ENCODE assay signal across 8 cellular contexts in genomic region chr10:125158528-125159485, GRCh38. TPM values are rescaled to one million over a fixed set of nuclear protein-coding genes. Genes with fewer than 3 reads are reported as not detected.
DNase-seq lines count a peak whose midpoint lies in the region; ATAC-seq and TF ChIP-seq lines count a peak whose summit lies in the region.

No MANE protein-coding gene starts in this region.

- H3K18ac ChIP-seq in trophoblast cell (ENCODE audit: low read length) = peak overlapping the region; percentile 97

- H2BK12ac ChIP-seq in trophoblast cell (ENCODE audit: low read length) = peak overlapping the region; percentile 33

- peak overlapping the region; percentile 80 for H4K12ac ChIP-seq in trophoblast cell (ENCODE audit: low read depth, low read length)

- H2AFZ ChIP-seq in KMS-11 (ENCODE audit: low read depth) (peak overlapping the region; percentile 43), trophoblast cell (ENCODE audit: insufficient read depth, low read length, poor library complexity) (peak overlapping the region; percentile 48)

- H3K9me3 ChIP-seq in left ventricle myocardium inferior (replicated peaks) = no peaks in the 10 kb centered on the region
- no peaks in the 10 kb centered on the region for H3K9me3 ChIP-seq in trophoblast cell (ENCODE audit: insufficient read depth, low read depth, low read length)

- H3K9ac ChIP-seq in KMS-11 (peak overlapping the region; percentile 71), trophoblast cell (ENCODE audit: low read length) (peak overlapping the region; percentile 98)

- peak overlapping the region; percentile 96 for H2BK120ac ChIP-seq in trophoblast cell (ENCODE audit: insufficient read depth, low read length, poor library complexity)

- no CpG with 5 or more reads among the region's 117 CpGs for WGBS in trophoblast cell (ENCODE audit: extremely low coverage, insufficient coverage, insufficient read length)

- peak overlapping the region; percentile 98 for H3K4ac ChIP-seq in trophoblast cell (ENCODE audit: low read depth, low read length)

- peak overlapping the region; percentile 73 for H3K4me2 ChIP-seq in KMS-11
- H3K4me2 ChIP-seq in trophoblast cell (ENCODE audit: low read length) = peak overlapping the region; percentile 95

- H3K23ac ChIP-seq in trophoblast cell (ENCODE audit: low read length) = no peak overlapping the region

- H4K20me1 ChIP-seq in KMS-11 (ENCODE audit: insufficient read depth) = peaks cover 3% of the 10 kb centered on the region; the same call in 1 of the 2 replicates

- H3K4me1 ChIP-seq in KMS-11 (ENCODE audit: low read depth, poor library complexity, severe bottlenecking) (peaks cover 14% of the 10 kb centered on the region), left ventricle myocardium inferior (peaks cover 68% of the 10 kb centered on the region), trophoblast cell (ENCODE audit: control insufficient read depth in 1 of 2, insufficient read depth in 2 of 2, low read length in 2 of 2) (peaks cover 12 to 22% of the 10 kb centered on the region in 2 experiments)

- DNase-seq in NCI-H1092 treated with DMSO at 0.1 percent for 48 hours (lab: John Stamatoyannopoulos, UW) (peak; percentile 22), NCI-H1092 (lab: John Stamatoyannopoulos, UW) (no peak), amniotic epithelial cell (ENCODE audit: low read depth) (peak; percentile 38), left ventricle myocardium inferior (peak; percentile 71), trophoblast cell (peak in 1 of 2 donors; percentile 58)
- no peak for DNase-seq in NK-92 treated with Interleukin-12 subunit alpha and Interleukin-12 subunit beta, amount 100 ng/mL, for 24 hours (lab: John Stamatoyannopoulos, UW)

- H3K79me2 ChIP-seq in KMS-11 (ENCODE audit: insufficient read depth, low read depth) (peaks cover 49% of the 10 kb centered on the region), trophoblast cell (ENCODE audit: control insufficient read depth, insufficient read depth, low read length, poor library complexity) (peaks cover 25% of the 10 kb centered on the region)

- H3K79me1 ChIP-seq in trophoblast cell (ENCODE audit: low read length) = peaks cover 27% of the 10 kb centered on the region

- H3K4me3 ChIP-seq in KMS-11 (IDR thresholded peaks at IDR 0.05; ENCODE audit: insufficient read depth, low read depth, low read length) (no peak overlapping the region), left ventricle myocardium inferior (peak overlapping the region; percentile 93), trophoblast cell (ENCODE audit: low read depth, low read length) (peak overlapping the region; percentile 98)

- peak overlapping the region; percentile 93 for H3K14ac ChIP-seq in trophoblast cell (ENCODE audit: low read length)

- intact Hi-C loops in left ventricle myocardium inferior (cut with micrococcal nuclease) = loop anchor here (10.0 kb wide), 1 partner anchor 114 kb away; no protein-coding TSS in a partner anchor

- H2AK5ac ChIP-seq in trophoblast cell (ENCODE audit: low read length) = peak overlapping the region; percentile 81

- peak overlapping the region; percentile 62 for H4K8ac ChIP-seq in trophoblast cell (ENCODE audit: low read depth, low read length)

- no peak for ATAC-seq in HG03175 (IDR thresholded peaks at IDR 0.05; ENCODE audit: unreplicated experiment)

- H3K27ac ChIP-seq in KMS-11 = peak overlapping the region; percentile 65
- peak overlapping the region; percentile 98 for H3K27ac ChIP-seq in left ventricle myocardium inferior (replicated peaks)
- H3K27ac ChIP-seq in trophoblast cell (ENCODE audit: low read depth, low read length) = peak overlapping the region; percentile 97

- H2BK5ac ChIP-seq in trophoblast cell (ENCODE audit: low read depth, low read length, poor library complexity) = peak overlapping the region; percentile 87

- no peaks in the 10 kb centered on the region for H3K27me3 ChIP-seq in KMS-11 (ENCODE audit: insufficient read depth, low read depth)
- no peaks in the 10 kb centered on the region for H3K27me3 ChIP-seq in left ventricle myocardium inferior (ENCODE audit: low read depth)
- H3K27me3 ChIP-seq in trophoblast cell (ENCODE audit: insufficient read depth, low read length) = no peaks in the 10 kb centered on the region

- H4K91ac ChIP-seq in trophoblast cell (ENCODE audit: low read depth, low read length) = peak overlapping the region; percentile 91

- TF ChIP-seq CTCF in KMS-11 (conservative IDR thresholded peaks at IDR 0.05; ENCODE audit: low read depth, low read length) = no peak
- no peak for TF ChIP-seq CTCF in left ventricle myocardium inferior (IDR thresholded peaks at IDR 0.05; ENCODE audit: borderline replicate concordance)

- no peaks in the 10 kb centered on the region for H3K36me3 ChIP-seq in KMS-11 (ENCODE audit: insufficient read depth)
- no peaks in the 10 kb centered on the region for H3K36me3 ChIP-seq in left ventricle myocardium inferior
- H3K36me3 ChIP-seq in trophoblast cell (ENCODE audit: control insufficient read depth in 1 of 2, insufficient read depth in 2 of 2, low read length in 2 of 2) = no peaks in the 10 kb centered on the region

RNA-seq across cellular contexts. Expression of gene CTBP2, which starts 1.6 kb away (rescaled TPM):
- 29.1 TPM for total RNA-seq in left ventricle myocardium inferior
- polyA plus RNA-seq in trophoblast cell (2013) = 57.7 and 58.8 TPM in 2 replicates

Comparison
In these comparisons a context has a peak if more than half of its experiments do, and no peak if none do; other contexts are left out.
1. DNase-seq: peak in NCI-H1092 treated with DMSO at 0.1 percent for 48 hours (single experiment), amniotic epithelial cell (single experiment) and left ventricle myocardium inferior (single experiment); none in NCI-H1092 (single experiment) and NK-92 treated with Interleukin-12 subunit alpha and Interleukin-12 subunit beta, amount 100 ng/mL, for 24 hours (single experiment).
2. Peak in every context shown above with its lines, with median percentiles within 50 percentile points of each other: H3K27ac ChIP-seq.